In the genomic region with DNA sequence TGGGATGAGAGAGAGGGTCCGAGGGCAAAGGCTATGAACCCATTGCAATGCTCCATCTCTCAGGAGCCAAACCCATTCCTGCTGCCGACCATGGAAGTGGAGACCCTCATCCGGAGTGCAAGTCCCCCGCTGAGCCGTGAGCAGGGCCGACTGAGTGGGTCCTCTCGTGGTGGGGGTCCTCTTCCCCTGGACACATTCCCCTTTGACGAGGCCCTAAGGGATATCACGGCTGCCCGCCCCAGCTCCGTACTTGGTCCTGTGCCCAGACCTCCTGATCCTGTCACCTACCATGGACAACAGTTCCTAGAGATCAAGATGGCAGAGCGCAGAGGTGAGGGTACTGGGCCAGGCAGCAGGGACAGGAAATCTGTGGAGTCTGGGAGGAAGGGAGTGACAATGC, we compare ENCODE assay signal across 27 cellular contexts. TPM values are rescaled to one million over a fixed set of nuclear protein-coding genes. Genes with fewer than 3 reads are reported as not detected.
A peak's percentile ranks its signal among the peaks of the same experiment; 100 is the strongest.
DNase-seq lines count a peak whose midpoint lies in the region; ATAC-seq, FAIRE-seq and TF ChIP-seq lines count a peak whose summit lies in the region.
"Had no signal": no experiment of that assay in that cellular context is flagged by ENCODE, and none has a peak within 500 bp of the region (broad histone marks: within the 10 kb centered on the region; RNA-seq: fewer than 3 reads in every experiment).

No MANE protein-coding gene starts in this region.

- H3K79me2 ChIP-seq in GM12878 (ENCODE audit: control insufficient read depth, insufficient read depth, low read length): no peaks in the 10 kb centered on the region

- WGBS in GM12878 (ENCODE audit: insufficient coverage, insufficient replicate concordance, low lambda C conversion rate, missing lambda C conversion rate): 97% methylated on average over 12 of the region's 12 CpGs

- POLR2A ChIA-PET in GM12878 (lab: Charles Lee): interaction anchor here (0.6 to 1.6 kb wide), 2 partner anchors 11 to 54 kb away, joined by 4 read pairs; a partner anchor contains a TSS

- no peak for TF ChIP-seq RAD21 in GM12878 (IDR thresholded peaks at IDR 0.05; ENCODE audit: insufficient read depth, low read depth, low read length)

- H4K20me1 ChIP-seq in GM12878 (ENCODE audit: control insufficient read depth, insufficient read depth): no peaks in the 10 kb centered on the region; the same call in 1 of the 2 replicates

- no peak overlapping the region for H3K4me2 ChIP-seq in GM12878 (ENCODE audit: control insufficient read depth, insufficient read depth)

- H3K27ac ChIP-seq in GM12878 (ENCODE audit: control insufficient read depth, insufficient read depth): no peak overlapping the region
- H3K27ac ChIP-seq: heart left ventricle, SJCRH30, testis, vagina, VCaP had no signal

- SMC1A ChIA-PET in GM12878 (lab: Charles Lee; ENCODE audit: uncharacterized antibody, unreplicated experiment): no interaction called here

- RAD21 ChIA-PET in GM12878 (lab: Charles Lee; ENCODE audit: unreplicated experiment): no interaction called here

- peaks cover 7 to 31% of the 10 kb centered on the region in 2 experiments; a peak in 3 of 4 replicates for H3K36me3 ChIP-seq in GM12878 (ENCODE audit: control insufficient read depth in 2 of 2, insufficient read depth in 2 of 2, low read length in 1 of 2)

- H3K9me3 ChIP-seq in GM12878 (replicated peaks; ENCODE audit: control insufficient read depth, insufficient read depth, low read length): no peaks in the 10 kb centered on the region
- H3K9me3 ChIP-seq: heart left ventricle, SJCRH30, testis, vagina had no signal

- no peak for TF ChIP-seq EP300 in GM12878 (IDR thresholded peaks at IDR 0.05; ENCODE audit: borderline replicate concordance in 1 of 2, control insufficient read depth in 1 of 2, low read depth in 2 of 2, low read length in 2 of 2)

- DNase-seq in activated naive CD4-positive, alpha-beta T cell treated with anti-CD3 and anti-CD28 coated beads, Interleukin-2, amount 50 U/mL, for 16 hours: peak; percentile 9
- DNase-seq in activated naive CD4-positive, alpha-beta T cell treated with Interleukin-2 at 50 U/mL for 16 hours: no peak
- DNase-seq in GM12878 (ENCODE audit: low read depth, low spot score) (no peak), omental fat pad (ENCODE audit: low spot score) (peak; percentile 16), GF-D8 (lab: John Stamatoyannopoulos, UW) (no peak), NCI-H1694 treated with DMSO at 0.1 percent for 48 hours (lab: John Stamatoyannopoulos, UW) (no peak)
- DNase-seq: activated CD4-positive, alpha-beta T cell treated with anti-CD3 and anti-CD28 coated beads, Interleukin-2, amount 10 ng/mL, durations not matched to agents 7 days and 5 days; activated naive CD8-positive, alpha-beta T cell treated with anti-CD3 and anti-CD28 coated beads, Interleukin-2, amount 50 U/mL, for 24 hours; DMS 273 treated with DMSO at 0.1 percent for 48 hours; NCI-H1092; NCI-H1694; NCI-H2171; NCI-H510A; retina; SJCRH30; small intestine; stimulated activated CD4-positive, alpha-beta T cell treated with anti-CD3 and anti-CD28 coated beads, Interleukin-1b, Interleukin-23, amount 100 ng/mL, for 48 hours; stimulated activated naive CD4-positive, alpha-beta T cell treated with Interleukin-2 at 50 U/mL for 16 hours; T-helper 9 cell; testis had no signal

- ATAC-seq in GM12878 (no peak), omental fat pad (ENCODE audit: low FRiP score) (no peak), esophagus mucosa (no peak)
- ATAC-seq: activated naive CD8-positive, alpha-beta T cell treated with anti-CD3 and anti-CD28 coated beads, Interleukin-2, amount 50 U/mL, for 24 hours; heart left ventricle; K562 had no signal

- no peak overlapping the region for H3K9ac ChIP-seq in GM12878 (ENCODE audit: control insufficient read depth, insufficient read depth, low read length)

- FAIRE-seq in GM12878 (lab: Jason Lieb, UNC): no peak
- FAIRE-seq: GM18507, HTR-8/SVneo, K562, small intestine had no signal

- in situ Hi-C loops in GM12878 (cut with MboI): no loop called here

- H3K4me1 ChIP-seq in GM12878 (ENCODE audit: control insufficient read depth, insufficient read depth, low read length): no peaks in the 10 kb centered on the region
- H3K4me1 ChIP-seq: SJCRH30, testis, vagina had no signal

- H3K27me3 ChIP-seq in GM12878 (replicated peaks in 1 of 2; ENCODE audit: control insufficient read depth in 2 of 2, insufficient read depth in 2 of 2, low read length in 1 of 2): no peaks in the 10 kb centered on the region
- H3K27me3 ChIP-seq: heart left ventricle, SJCRH30, testis, vagina had no signal

- CTCF ChIA-PET in GM12878 (lab: Yijun Ruan, JAX): no interaction called here

- intact Hi-C loops in GM12878 (cut with micrococcal nuclease; ENCODE audit: unreplicated experiment): no loop called here

- TF ChIP-seq POLR2A in GM12878 (IDR thresholded peaks at IDR 0.05; ENCODE audit: low read depth, low read length): peak; percentile 44; the same call in 1 of the 2 replicates

- BruUV-seq in GM12878 (replicated peaks; lab: Mats Ljungman, UMichigan): TSS peak; percentile 31

- TF ChIP-seq CTCF in GM12878 (IDR thresholded peaks at IDR 0.05 in 2 of 3, conservative IDR thresholded peaks at IDR 0.05 in 1 of 3; ENCODE audit: control insufficient read depth in 2 of 3, extremely low read depth in 1 of 3, insufficient read depth in 1 of 3, low read depth in 3 of 3, low read length in 3 of 3) (no peak), omental fat pad (IDR thresholded peaks at IDR 0.05) (no peak)

- no peak overlapping the region for H2AFZ ChIP-seq in GM12878 (ENCODE audit: control insufficient read depth, low read depth, low read length)

- H3K4me3 ChIP-seq in GM12878: no peak overlapping the region
- H3K4me3 ChIP-seq: heart left ventricle, K562, SJCRH30, testis, vagina had no signal

TF ChIP-seq in GM12878, 131 proteins besides CTCF, POLR2A, EP300 and RAD21 (continues in another document):
- TF ChIP-seq ZNF24 (IDR thresholded peaks at IDR 0.05) (no peak), HDAC6 (IDR thresholded peaks at IDR 0.05; ENCODE audit: unreplicated experiment) (no peak), ZNF622 (IDR thresholded peaks at IDR 0.05) (no peak)

RNA-seq across cellular contexts. Expression of a gene that starts 11.0 kb away (rescaled TPM):
- total RNA-seq in GM12878 (2013; cell fraction: nucleolus; rRNA removed): 10.2 and 14.2 TPM in 2 replicates
- 2.9 and 5.6 TPM in 2 replicates for total RNA-seq in GM12878 (2014; rRNA removed)
- total RNA-seq in GM12878 (2014; rRNA removed; fragmentation: Illumina TruSeq; extraction: Trizol): 1.6 and 2.0 TPM in 2 replicates
- total RNA-seq in GM12878 (2021): 5.3 and 5.5 TPM in 2 replicates
- 17.0 TPM for polyA plus RNA-seq in GM12878 (2011; ENCODE audit: low read depth)
- 0.46 and 0.69 TPM in 2 replicates for polyA plus RNA-seq in GM12878 (2011; rRNA removed)
- polyA plus RNA-seq in GM12878 (2011; cell fraction: cytosol; rRNA removed): 0.70 and 0.78 TPM in 2 replicates
- 2.4 and 2.6 TPM in 2 replicates for polyA plus RNA-seq in GM12878 (2011; cell fraction: nucleus; rRNA removed)
- polyA plus RNA-seq in GM12878 (2012): 7.6 and 15.5 TPM in 2 replicates
- polyA plus RNA-seq in GM12878 (2014; fragmentation: Illumina TruSeq; extraction: Trizol): 1.3 and 1.9 TPM in 2 replicates
- under 1 TPM; 0.27 TPM for polyA plus RNA-seq in GM12878 (2014; fragmentation: Nextera tagmentation; extraction: Ambion mirVana)
- 5.4 and 7.5 TPM in 2 replicates for polyA plus RNA-seq in GM12878 (2014; rRNA removed)
- polyA plus RNA-seq in GM12878 (2016; fragmentation: Nextera tagmentation; extraction: Ambion mirVana): 1 to 10 TPM; 2.1 to 2.4 TPM
- 1.4 TPM in 1 of 2 replicates, not detected in the other for polyA minus RNA-seq in GM12878 (2011; rRNA and poly(A)+ RNA removed)
- polyA minus RNA-seq in GM12878 (2011; cell fraction: cytosol; rRNA and poly(A)+ RNA removed): not detected in 2 replicates
- 0.29 and 0.73 TPM in 2 replicates for polyA minus RNA-seq in GM12878 (2011; cell fraction: nucleus; rRNA and poly(A)+ RNA removed)
- total RNA-seq in omental fat pad: 10 to 100 TPM; 39.5 to 59.0 (median 53.2) TPM
- 8.6 TPM for total RNA-seq in esophagus mucosa
- total RNA-seq: SJCRH30 had no signal

RNA-seq across cellular contexts. Expression of a gene that starts 53.1 kb away (rescaled TPM):
- 188 and 198 TPM in 2 replicates for total RNA-seq in GM12878 (2013; cell fraction: nucleolus; rRNA removed)
- total RNA-seq in GM12878 (2014; rRNA removed): 16.5 and 18.0 TPM in 2 replicates
- total RNA-seq in GM12878 (2014; rRNA removed; fragmentation: Illumina TruSeq; extraction: Trizol): 12.5 and 12.7 TPM in 2 replicates
- total RNA-seq in GM12878 (2021): 33.8 and 38.3 TPM in 2 replicates
- 10.4 TPM for polyA plus RNA-seq in GM12878 (2011; ENCODE audit: low read depth)
- polyA plus RNA-seq in GM12878 (2011; rRNA removed): 6.0 and 10.7 TPM in 2 replicates
- polyA plus RNA-seq in GM12878 (2011; cell fraction: cytosol; rRNA removed): 6.8 and 8.6 TPM in 2 replicates
- polyA plus RNA-seq in GM12878 (2011; cell fraction: nucleus; rRNA removed): 72.8 and 81.1 TPM in 2 replicates
- polyA plus RNA-seq in GM12878 (2012): 14.3 and 15.1 TPM in 2 replicates
- 11.1 and 16.5 TPM in 2 replicates for polyA plus RNA-seq in GM12878 (2014; fragmentation: Illumina TruSeq; extraction: Trizol)
- 1 to 10 TPM; 1.4 to 1.9 TPM for polyA plus RNA-seq in GM12878 (2014; fragmentation: Nextera tagmentation; extraction: Ambion mirVana)
- 23.8 and 27.3 TPM in 2 replicates for polyA plus RNA-seq in GM12878 (2014; rRNA removed)
- 10 to 100 TPM in 1 of 2 experiments, 1 to 10 TPM in 1; 10.0 to 12.6 TPM for polyA plus RNA-seq in GM12878 (2016; fragmentation: Nextera tagmentation; extraction: Ambion mirVana)
- polyA minus RNA-seq in GM12878 (2011; rRNA and poly(A)+ RNA removed): 42.5 and 57.0 TPM in 2 replicates
- polyA minus RNA-seq in GM12878 (2011; cell fraction: cytosol; rRNA and poly(A)+ RNA removed): 7.5 and 8.1 TPM in 2 replicates
- polyA minus RNA-seq in GM12878 (2011; cell fraction: nucleus; rRNA and poly(A)+ RNA removed): 46.7 and 73.6 TPM in 2 replicates
- 10 to 100 TPM; 26.4 to 61.9 (median 36.7) TPM for total RNA-seq in omental fat pad
- 22.0 TPM for total RNA-seq in esophagus mucosa

RNA-seq across cellular contexts. Expression of a gene that starts 53.2 kb away (rescaled TPM):
- total RNA-seq in GM12878 (2013; cell fraction: nucleolus; rRNA removed): 71.8 and 72.3 TPM in 2 replicates
- total RNA-seq in GM12878 (2014; rRNA removed) (39.7 and 42.6 TPM in 2 replicates), GM12878 (2014; rRNA removed; fragmentation: Illumina TruSeq; extraction: Trizol) (32.6 and 33.3 TPM in 2 replicates), GM12878 (2021) (37.4 and 39.4 TPM in 2 replicates), omental fat pad (10 to 100 TPM; 26.3 to 51.4 (median 37.1) TPM), esophagus mucosa (46.0 TPM)
- polyA plus RNA-seq in GM12878 (2011; ENCODE audit: low read depth): 33.4 TPM
- polyA plus RNA-seq in GM12878 (2011; rRNA removed) (16.5 and 20.2 TPM in 2 replicates), GM12878 (2014; fragmentation: Illumina TruSeq; extraction: Trizol) (37.6 and 39.2 TPM in 2 replicates), GM12878 (2014; fragmentation: Nextera tagmentation; extraction: Ambion mirVana) (10 to 100 TPM; 59.8 to 61.7 TPM), GM12878 (2014; rRNA removed) (21.9 and 25.4 TPM in 2 replicates), GM12878 (2016; fragmentation: Nextera tagmentation; extraction: Ambion mirVana) (10 to 100 TPM; 57.3 to 58.7 TPM)
- polyA plus RNA-seq in GM12878 (2011; cell fraction: cytosol; rRNA removed): 19.1 and 23.5 TPM in 2 replicates
- polyA plus RNA-seq in GM12878 (2011; cell fraction: nucleus; rRNA removed): 32.6 and 36.7 TPM in 2 replicates
- polyA plus RNA-seq in GM12878 (2012): 43.9 and 45.3 TPM in 2 replicates
- 15.9 and 18.0 TPM in 2 replicates for polyA minus RNA-seq in GM12878 (2011; rRNA and poly(A)+ RNA removed)
- polyA minus RNA-seq in GM12878 (2011; cell fraction: cytosol; rRNA and poly(A)+ RNA removed): 10.0 and 11.0 TPM in 2 replicates
- polyA minus RNA-seq in GM12878 (2011; cell fraction: nucleus; rRNA and poly(A)+ RNA removed): 15.5 and 20.4 TPM in 2 replicates

Comparison
In these comparisons a context has a peak if more than half of its experiments do, and no peak if none do; other contexts are left out.
1. DNase-seq: peak in activated naive CD4-positive, alpha-beta T cell treated with anti-CD3 and anti-CD28 coated beads, Interleukin-2, amount 50 U/mL, for 16 hours (single experiment) and omental fat pad (single experiment); none in activated naive CD4-positive, alpha-beta T cell treated with Interleukin-2 at 50 U/mL for 16 hours (single experiment), GM12878 (single experiment), GF-D8 (single experiment) and NCI-H1694 treated with DMSO at 0.1 percent for 48 hours (single experiment).